In the genomic region with DNA sequence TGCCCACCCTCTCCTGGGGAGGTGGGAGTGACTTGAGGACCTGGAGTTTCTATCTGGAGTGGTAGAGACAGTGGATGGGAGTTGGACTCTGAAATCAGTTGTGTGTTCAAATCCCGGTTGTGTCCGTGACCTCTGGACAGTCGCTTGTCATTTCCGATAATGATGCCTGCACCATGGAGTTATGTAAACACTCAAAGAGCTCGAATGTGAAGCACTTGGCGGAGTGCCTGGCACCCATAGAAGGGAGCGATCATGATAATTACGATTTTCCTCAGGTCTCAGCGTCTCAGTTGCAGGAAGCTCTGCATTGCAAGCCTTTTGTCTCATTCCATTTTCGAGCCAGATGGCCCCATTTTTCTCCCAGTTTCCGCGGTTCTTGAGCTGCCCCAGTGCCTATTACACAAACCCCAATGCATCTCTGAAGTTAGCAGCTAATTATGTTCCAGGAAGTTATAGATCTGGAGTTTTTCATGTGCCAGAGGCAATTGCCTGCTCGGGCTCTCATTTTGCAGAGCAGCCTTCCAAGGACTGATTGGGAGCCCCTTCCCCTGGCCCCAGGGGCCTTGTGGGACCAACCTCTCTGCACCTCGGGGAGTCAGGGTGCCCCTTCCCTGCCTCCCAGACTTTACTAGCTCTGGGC, we compare ENCODE assay signal across 12 cellular contexts.
DNase-seq lines count a peak whose midpoint lies in the region; ATAC-seq and TF ChIP-seq lines count a peak whose summit lies in the region.
"Had no signal": no experiment of that assay in that cellular context is flagged by ENCODE, and none has a peak within 500 bp of the region (broad histone marks: within the 10 kb centered on the region; RNA-seq: fewer than 3 reads in every experiment).

No MANE protein-coding gene starts in this region.

- H3K4me3 Mint-ChIP-seq in mesothelial cell of epicardium (no peak overlapping the region), T-helper 17 cell (no peak overlapping the region)

- H3K4me3 ChIP-seq in SK-N-MC, result peak overlapping the region; percentile 72
- H3K4me3 ChIP-seq: ovary had no signal

- H3K27me3 Mint-ChIP-seq in mesothelial cell of epicardium (ENCODE audit: low read depth), result peaks cover 16% of the 10 kb centered on the region
- peaks cover 56% of the 10 kb centered on the region for H3K27me3 Mint-ChIP-seq in T-helper 17 cell

- POLR2A ChIA-PET in HEK293T (lab: Yijun Ruan, JAX), result interaction anchor here (1.6 kb wide), 1 partner anchor 449 kb away, joined by 3 read pairs; no protein-coding TSS in a partner anchor

- no peaks in the 10 kb centered on the region for H3K36me3 Mint-ChIP-seq in mesothelial cell of epicardium
- peaks cover under 1% of the 10 kb centered on the region for H3K36me3 Mint-ChIP-seq in T-helper 17 cell (ENCODE audit: low read depth)

- CTCF ChIA-PET in HEK293T (lab: Yijun Ruan, JAX), result no interaction called here

- peak overlapping the region; percentile 33 for H3K27ac Mint-ChIP-seq in mesothelial cell of epicardium
- H3K27ac Mint-ChIP-seq in T-helper 17 cell, result no peak overlapping the region

- H3K4me1 Mint-ChIP-seq in mesothelial cell of epicardium (peaks cover 23% of the 10 kb centered on the region), T-helper 17 cell (peaks cover 8% of the 10 kb centered on the region)

- DNase-seq in COR-L47 (lab: John Stamatoyannopoulos, UW) (peak; percentile 96), NCI-H146 (lab: John Stamatoyannopoulos, UW) (peak; percentile 73), SK-N-MC (ENCODE audit: low read depth, low spot score) (peak; percentile 56), mesothelial cell of epicardium (ENCODE audit: low spot score in 2 of 2, unreplicated experiment in 2 of 2) (no peak), HEK293T (ENCODE audit: extremely low spot score) (no peak), T-helper 17 cell (no peak)
- DNase-seq: anterior cingulate cortex; stimulated activated CD4-positive, alpha-beta T cell treated with anti-CD3 and anti-CD28 coated beads, Interleukin-4, amount 100 ng/mL, for 4 hours; SW 1271 had no signal

- no peak overlapping the region for H3K9ac ChIP-seq in SK-N-MC (ENCODE audit: insufficient read length)

- no peak overlapping the region for H3K27ac ChIP-seq in SK-N-MC
- H3K27ac ChIP-seq: ovary had no signal

- H3K9me3 ChIP-seq in SK-N-MC (ENCODE audit: low read depth, low read length) (no peaks in the 10 kb centered on the region), T-helper 17 cell (ENCODE audit: control insufficient read depth, low read length, poor library complexity, severe bottlenecking) (no peaks in the 10 kb centered on the region)
- H3K9me3 ChIP-seq: ovary had no signal

- no peak for TF ChIP-seq CTCF in mesothelial cell of epicardium (IDR thresholded peaks at IDR 0.05; ENCODE audit: unreplicated experiment)

- H3K9me3 Mint-ChIP-seq in mesothelial cell of epicardium, result no peaks in the 10 kb centered on the region

- ATAC-seq in HG03571 (IDR thresholded peaks at IDR 0.05; ENCODE audit: unreplicated experiment) (no peak), HG03196 (IDR thresholded peaks at IDR 0.05; ENCODE audit: unreplicated experiment) (no peak), T-helper 17 cell (no peak)

- H3K36me3 ChIP-seq in SK-N-MC (ENCODE audit: insufficient read depth, low read length), result no peaks in the 10 kb centered on the region
- H3K36me3 ChIP-seq: ovary had no signal

TF ChIP-seq in HEK293T, 16 proteins besides CTCF, POLR2A, EP300 and RAD21:
- no peak for TF ChIP-seq BHLHE40 (IDR thresholded peaks at IDR 0.05; ENCODE audit: borderline replicate concordance)
- no peak for TF ChIP-seq ARNT (IDR thresholded peaks at IDR 0.05)
- TF ChIP-seq FOXA1 (IDR thresholded peaks at IDR 0.05), result no peak
- no peak for TF ChIP-seq NFRKB (IDR thresholded peaks at IDR 0.05)
- no peak for TF ChIP-seq HDGF (IDR thresholded peaks at IDR 0.05; ENCODE audit: borderline replicate concordance)
- TF ChIP-seq, protein P1, sequence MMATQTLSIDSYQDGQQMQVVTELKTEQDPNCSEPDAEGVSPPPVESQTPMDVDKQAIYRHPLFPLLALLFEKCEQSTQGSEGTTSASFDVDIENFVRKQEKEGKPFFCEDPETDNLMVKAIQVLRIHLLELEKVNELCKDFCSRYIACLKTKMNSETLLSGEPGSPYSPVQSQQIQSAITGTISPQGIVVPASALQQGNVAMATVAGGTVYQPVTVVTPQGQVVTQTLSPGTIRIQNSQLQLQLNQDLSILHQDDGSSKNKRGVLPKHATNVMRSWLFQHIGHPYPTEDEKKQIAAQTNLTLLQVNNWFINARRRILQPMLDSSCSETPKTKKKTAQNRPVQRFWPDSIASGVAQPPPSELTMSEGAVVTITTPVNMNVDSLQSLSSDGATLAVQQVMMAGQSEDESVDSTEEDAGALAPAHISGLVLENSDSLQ (IDR thresholded peaks at IDR 0.05), result no peak
- no peak for TF ChIP-seq ELF4 (IDR thresholded peaks at IDR 0.05)
- no peak for TF ChIP-seq LEF1 (IDR thresholded peaks at IDR 0.05; ENCODE audit: borderline replicate concordance)
- TF ChIP-seq L3MBTL2 (conservative IDR thresholded peaks at IDR 0.05), result no peak
- TF ChIP-seq ZNF384 (IDR thresholded peaks at IDR 0.05), result no peak

Comparison
In these comparisons a context has a peak if more than half of its experiments do, and no peak if none do; other contexts are left out.
1. DNase-seq: peak in COR-L47 (single experiment), NCI-H146 (single experiment) and SK-N-MC (single experiment); none in mesothelial cell of epicardium (0 of 2), HEK293T (single experiment) and T-helper 17 cell (0 of 3).